ENCODE assay signal across 2 cellular contexts in the genomic region with DNA sequence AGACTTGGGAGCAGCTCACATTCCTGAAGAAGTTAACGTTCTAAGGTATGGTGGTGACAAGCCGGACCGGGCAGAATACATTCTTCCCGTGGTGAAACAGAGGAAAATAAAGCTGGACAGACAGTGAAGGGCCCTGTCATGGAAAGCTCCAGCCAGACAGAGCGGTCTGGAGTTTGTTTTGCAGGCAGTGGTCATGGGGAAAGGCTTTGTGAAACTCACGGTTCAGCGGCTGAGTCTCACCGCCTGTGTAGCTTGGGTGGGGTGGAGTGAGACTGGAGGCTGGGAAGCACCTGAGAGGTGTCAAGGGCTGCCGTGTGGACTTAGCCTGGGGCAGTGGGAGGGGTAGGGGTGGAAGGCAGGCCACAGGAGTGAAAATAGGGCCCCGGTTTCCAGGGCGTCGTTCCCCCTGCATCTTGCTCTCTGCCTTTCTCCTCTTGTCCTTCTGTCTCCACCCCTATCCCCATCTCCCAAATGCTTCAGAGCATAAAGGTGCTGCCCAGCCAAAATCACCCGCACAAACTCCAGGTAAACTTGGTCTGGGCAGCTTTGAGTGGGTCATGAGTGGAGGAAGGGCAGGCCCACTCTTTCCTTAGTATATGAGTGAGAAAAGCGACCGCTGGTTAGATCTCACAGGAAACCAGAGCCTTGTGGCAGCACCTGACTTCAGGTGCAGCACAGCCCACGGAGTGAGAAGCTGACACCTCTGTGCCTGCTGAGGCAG.
TF ChIP-seq lines count a peak whose summit lies in the region.

No MANE protein-coding gene starts in this region.

TF ChIP-seq in H1, 55 proteins besides CTCF, POLR2A, EP300 and RAD21:
- TF ChIP-seq PHF8 (conservative IDR thresholded peaks at IDR 0.05; ENCODE audit: low read depth, low read length) (no peak), CHD2 (IDR thresholded peaks at IDR 0.05; ENCODE audit: low read length) (no peak), MAFK (IDR thresholded peaks at IDR 0.05; ENCODE audit: low read depth, low read length) (no peak), TBP (IDR thresholded peaks at IDR 0.05; ENCODE audit: low read depth, low read length) (no peak), TAF1 (IDR thresholded peaks at IDR 0.05; ENCODE audit: low read depth, low read length) (no peak), KDM4A (IDR thresholded peaks at IDR 0.05; ENCODE audit: low read depth, low read length, severe bottlenecking) (no peak)

TF ChIP-seq in WTC11, 78 proteins besides CTCF, POLR2A, EP300 and RAD21:
- TF ChIP-seq CBFB (CRISPR knock-in tag; IDR thresholded peaks at IDR 0.05; ENCODE audit: low read depth) (no peak), NFATC4 (CRISPR knock-in tag; IDR thresholded peaks at IDR 0.05) (no peak), JAZF1 (CRISPR knock-in tag; IDR thresholded peaks at IDR 0.05) (no peak), SMAD3 (CRISPR knock-in tag; IDR thresholded peaks at IDR 0.05; ENCODE audit: borderline replicate concordance) (no peak), ELF4 (CRISPR knock-in tag; IDR thresholded peaks at IDR 0.05; ENCODE audit: low read depth) (no peak)
- TF ChIP-seq, protein P1, sequence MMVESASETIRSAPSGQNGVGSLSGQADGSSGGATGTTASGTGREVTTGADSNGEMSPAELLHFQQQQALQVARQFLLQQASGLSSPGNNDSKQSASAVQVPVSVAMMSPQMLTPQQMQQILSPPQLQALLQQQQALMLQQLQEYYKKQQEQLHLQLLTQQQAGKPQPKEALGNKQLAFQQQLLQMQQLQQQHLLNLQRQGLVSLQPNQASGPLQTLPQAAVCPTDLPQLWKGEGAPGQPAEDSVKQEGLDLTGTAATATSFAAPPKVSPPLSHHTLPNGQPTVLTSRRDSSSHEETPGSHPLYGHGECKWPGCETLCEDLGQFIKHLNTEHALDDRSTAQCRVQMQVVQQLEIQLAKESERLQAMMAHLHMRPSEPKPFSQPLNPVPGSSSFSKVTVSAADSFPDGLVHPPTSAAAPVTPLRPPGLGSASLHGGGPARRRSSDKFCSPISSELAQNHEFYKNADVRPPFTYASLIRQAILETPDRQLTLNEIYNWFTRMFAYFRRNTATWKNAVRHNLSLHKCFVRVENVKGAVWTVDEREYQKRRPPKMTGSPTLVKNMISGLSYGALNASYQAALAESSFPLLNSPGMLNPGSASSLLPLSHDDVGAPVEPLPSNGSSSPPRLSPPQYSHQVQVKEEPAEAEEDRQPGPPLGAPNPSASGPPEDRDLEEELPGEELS (CRISPR knock-in tag; IDR thresholded peaks at IDR 0.05): no peak
- TF ChIP-seq, protein P2, sequence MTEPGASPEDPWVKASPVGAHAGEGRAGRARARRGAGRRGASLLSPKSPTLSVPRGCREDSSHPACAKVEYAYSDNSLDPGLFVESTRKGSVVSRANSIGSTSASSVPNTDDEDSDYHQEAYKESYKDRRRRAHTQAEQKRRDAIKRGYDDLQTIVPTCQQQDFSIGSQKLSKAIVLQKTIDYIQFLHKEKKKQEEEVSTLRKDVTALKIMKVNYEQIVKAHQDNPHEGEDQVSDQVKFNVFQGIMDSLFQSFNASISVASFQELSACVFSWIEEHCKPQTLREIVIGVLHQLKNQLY (CRISPR knock-in tag; IDR thresholded peaks at IDR 0.05): no peak
- TF ChIP-seq, protein P3, sequence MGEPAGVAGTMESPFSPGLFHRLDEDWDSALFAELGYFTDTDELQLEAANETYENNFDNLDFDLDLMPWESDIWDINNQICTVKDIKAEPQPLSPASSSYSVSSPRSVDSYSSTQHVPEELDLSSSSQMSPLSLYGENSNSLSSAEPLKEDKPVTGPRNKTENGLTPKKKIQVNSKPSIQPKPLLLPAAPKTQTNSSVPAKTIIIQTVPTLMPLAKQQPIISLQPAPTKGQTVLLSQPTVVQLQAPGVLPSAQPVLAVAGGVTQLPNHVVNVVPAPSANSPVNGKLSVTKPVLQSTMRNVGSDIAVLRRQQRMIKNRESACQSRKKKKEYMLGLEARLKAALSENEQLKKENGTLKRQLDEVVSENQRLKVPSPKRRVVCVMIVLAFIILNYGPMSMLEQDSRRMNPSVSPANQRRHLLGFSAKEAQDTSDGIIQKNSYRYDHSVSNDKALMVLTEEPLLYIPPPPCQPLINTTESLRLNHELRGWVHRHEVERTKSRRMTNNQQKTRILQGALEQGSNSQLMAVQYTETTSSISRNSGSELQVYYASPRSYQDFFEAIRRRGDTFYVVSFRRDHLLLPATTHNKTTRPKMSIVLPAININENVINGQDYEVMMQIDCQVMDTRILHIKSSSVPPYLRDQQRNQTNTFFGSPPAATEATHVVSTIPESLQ (CRISPR knock-in tag; IDR thresholded peaks at IDR 0.05): no peak
- TF ChIP-seq, protein P4, sequence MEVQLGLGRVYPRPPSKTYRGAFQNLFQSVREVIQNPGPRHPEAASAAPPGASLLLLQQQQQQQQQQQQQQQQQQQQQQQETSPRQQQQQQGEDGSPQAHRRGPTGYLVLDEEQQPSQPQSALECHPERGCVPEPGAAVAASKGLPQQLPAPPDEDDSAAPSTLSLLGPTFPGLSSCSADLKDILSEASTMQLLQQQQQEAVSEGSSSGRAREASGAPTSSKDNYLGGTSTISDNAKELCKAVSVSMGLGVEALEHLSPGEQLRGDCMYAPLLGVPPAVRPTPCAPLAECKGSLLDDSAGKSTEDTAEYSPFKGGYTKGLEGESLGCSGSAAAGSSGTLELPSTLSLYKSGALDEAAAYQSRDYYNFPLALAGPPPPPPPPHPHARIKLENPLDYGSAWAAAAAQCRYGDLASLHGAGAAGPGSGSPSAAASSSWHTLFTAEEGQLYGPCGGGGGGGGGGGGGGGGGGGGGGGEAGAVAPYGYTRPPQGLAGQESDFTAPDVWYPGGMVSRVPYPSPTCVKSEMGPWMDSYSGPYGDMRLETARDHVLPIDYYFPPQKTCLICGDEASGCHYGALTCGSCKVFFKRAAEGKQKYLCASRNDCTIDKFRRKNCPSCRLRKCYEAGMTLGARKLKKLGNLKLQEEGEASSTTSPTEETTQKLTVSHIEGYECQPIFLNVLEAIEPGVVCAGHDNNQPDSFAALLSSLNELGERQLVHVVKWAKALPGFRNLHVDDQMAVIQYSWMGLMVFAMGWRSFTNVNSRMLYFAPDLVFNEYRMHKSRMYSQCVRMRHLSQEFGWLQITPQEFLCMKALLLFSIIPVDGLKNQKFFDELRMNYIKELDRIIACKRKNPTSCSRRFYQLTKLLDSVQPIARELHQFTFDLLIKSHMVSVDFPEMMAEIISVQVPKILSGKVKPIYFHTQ (CRISPR knock-in tag; IDR thresholded peaks at IDR 0.05): no peak
- TF ChIP-seq, protein P5, sequence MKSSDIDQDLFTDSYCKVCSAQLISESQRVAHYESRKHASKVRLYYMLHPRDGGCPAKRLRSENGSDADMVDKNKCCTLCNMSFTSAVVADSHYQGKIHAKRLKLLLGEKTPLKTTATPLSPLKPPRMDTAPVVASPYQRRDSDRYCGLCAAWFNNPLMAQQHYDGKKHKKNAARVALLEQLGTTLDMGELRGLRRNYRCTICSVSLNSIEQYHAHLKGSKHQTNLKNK (CRISPR knock-in tag; IDR thresholded peaks at IDR 0.05): no peak
